Comparison of ENCODE assay signal across 8 cellular contexts in genomic region chr9:113558632-113559502, GRCh38.
DNase-seq lines count a peak whose midpoint lies in the region; ATAC-seq and TF ChIP-seq lines count a peak whose summit lies in the region.

No MANE protein-coding gene starts in this region.

- no peaks in the 10 kb centered on the region for H3K27me3 ChIP-seq in cardiac muscle cell

- intact Hi-C loops in OCI-LY7 (cut with micrococcal nuclease; ENCODE audit: unreplicated experiment), result no loop called here

- H3K4me1 ChIP-seq in cardiac muscle cell (ENCODE audit: low read depth) (peaks cover 16% of the 10 kb centered on the region), OCI-LY7 (ENCODE audit: insufficient read depth, low read length, poor library complexity, severe bottlenecking) (no peaks in the 10 kb centered on the region)

- H4K20me1 ChIP-seq in OCI-LY7 (ENCODE audit: insufficient read depth, low read length), result no peaks in the 10 kb centered on the region

- peaks cover 5% of the 10 kb centered on the region for H3K36me3 Mint-ChIP-seq in activated CD8-positive, alpha-beta T cell treated with anti-CD3 and anti-CD28 coated beads, Interleukin-2, amount 10 ng/mL, durations not matched to agents 7 days and 5 days (ENCODE audit: low read depth)

- DNase-seq in EH (ENCODE audit: low read depth), result peak; percentile 76
- DNase-seq in activated CD8-positive, alpha-beta T cell treated with anti-CD3 and anti-CD28 coated beads, Interleukin-2, amount 10 ng/mL, durations not matched to agents 7 days and 5 days, result no peak
- DNase-seq in cardiac muscle cell (ENCODE audit: low read depth in 1 of 2, low spot score in 1 of 2), result peak; percentile 54 to 93
- peak; percentile 62 for DNase-seq in pulmonary artery endothelial cell (ENCODE audit: low read depth, low spot score)
- no peak for DNase-seq in OCI-LY7 (ENCODE audit: low spot score)
- DNase-seq in stimulated activated CD4-positive, alpha-beta T cell treated with anti-CD3 and anti-CD28 coated beads, Interleukin-15, amount 100 ng/mL, for 24 hours, result no peak
- DNase-seq in 8988T, result no peak

- H3K9me3 ChIP-seq in cardiac muscle cell (ENCODE audit: low read depth), result no peaks in the 10 kb centered on the region
- no peaks in the 10 kb centered on the region for H3K9me3 ChIP-seq in OCI-LY7 (ENCODE audit: low read length)

- POLR2A ChIA-PET in activated CD8-positive, alpha-beta T cell treated with anti-CD3 and anti-CD28 coated beads, Interleukin-2, amount 10 ng/mL, durations not matched to agents 7 days and 5 days (lab: Charles Lee), result interaction anchor here (0.6 to 1.1 kb wide), 2 partner anchors 20 to 79 kb away, joined by 3 to 4 read pairs; no protein-coding TSS in a partner anchor
- POLR2A ChIA-PET in OCI-LY7 (lab: Charles Lee), result interaction anchor here (0.6 to 2.0 kb wide), 5 partner anchors 12 to 39 kb away, joined by 3 to 6 read pairs (median 4); no protein-coding TSS in a partner anchor

- H3K27ac Mint-ChIP-seq in activated CD8-positive, alpha-beta T cell treated with anti-CD3 and anti-CD28 coated beads, Interleukin-2, amount 10 ng/mL, durations not matched to agents 7 days and 5 days, result peak overlapping the region; percentile 49

- no peaks in the 10 kb centered on the region for H3K36me3 ChIP-seq in cardiac muscle cell
- no peaks in the 10 kb centered on the region for H3K36me3 ChIP-seq in OCI-LY7 (ENCODE audit: insufficient read depth, low read length)

- H3K9me3 Mint-ChIP-seq in activated CD8-positive, alpha-beta T cell treated with anti-CD3 and anti-CD28 coated beads, Interleukin-2, amount 10 ng/mL, durations not matched to agents 7 days and 5 days (ENCODE audit: insufficient read depth), result no peaks in the 10 kb centered on the region

- no peaks in the 10 kb centered on the region for H3K27me3 Mint-ChIP-seq in activated CD8-positive, alpha-beta T cell treated with anti-CD3 and anti-CD28 coated beads, Interleukin-2, amount 10 ng/mL, durations not matched to agents 7 days and 5 days (ENCODE audit: low read depth)

- no peaks in the 10 kb centered on the region for H3K9me2 ChIP-seq in OCI-LY7 (ENCODE audit: insufficient read depth, low read length)

- no peak for TF ChIP-seq CTCF in cardiac muscle cell (IDR thresholded peaks at IDR 0.05; ENCODE audit: low read depth, low read length)
- TF ChIP-seq CTCF in OCI-LY7 (conservative IDR thresholded peaks at IDR 0.05; ENCODE audit: low read length), result no peak

- CTCF ChIA-PET in activated CD8-positive, alpha-beta T cell treated with anti-CD3 and anti-CD28 coated beads, Interleukin-2, amount 10 ng/mL, durations not matched to agents 7 days and 5 days (lab: Charles Lee), result interaction anchor here (1.3 to 2.0 kb wide), 2 partner anchors 113 to 158 kb away, joined by 4 to 6 read pairs; partner anchors contain the start of gene ALAD
- CTCF ChIA-PET in OCI-LY7 (lab: Charles Lee; ENCODE audit: unreplicated experiment), result no interaction called here

- BruUV-seq in OCI-LY7 (replicated peaks; lab: Mats Ljungman, UMichigan), result no TSS peak

- ATAC-seq in activated CD8-positive, alpha-beta T cell treated with anti-CD3 and anti-CD28 coated beads, Interleukin-2, amount 10 ng/mL, durations not matched to agents 7 days and 5 days, result no peak
- ATAC-seq in HG03354 (IDR thresholded peaks at IDR 0.05; ENCODE audit: poor library complexity, severe bottlenecking, unreplicated experiment), result no peak

- H2AFZ ChIP-seq in OCI-LY7 (ENCODE audit: low read length), result no peak overlapping the region

- H3K79me2 ChIP-seq in OCI-LY7 (ENCODE audit: insufficient read depth, low read depth, low read length), result no peaks in the 10 kb centered on the region

- no peak overlapping the region for H3K4me3 ChIP-seq in cardiac muscle cell
- no peak overlapping the region for H3K4me3 ChIP-seq in OCI-LY7 (ENCODE audit: low read depth, low read length, poor library complexity, severe bottlenecking)

- H3K4me2 ChIP-seq in OCI-LY7 (ENCODE audit: low read length), result no peak overlapping the region

- peak overlapping the region; percentile 27 for H3K27ac ChIP-seq in cardiac muscle cell
- H3K27ac ChIP-seq in OCI-LY7 (ENCODE audit: low read depth, low read length, poor library complexity, severe bottlenecking), result no peak overlapping the region

- H3K4me3 Mint-ChIP-seq in activated CD8-positive, alpha-beta T cell treated with anti-CD3 and anti-CD28 coated beads, Interleukin-2, amount 10 ng/mL, durations not matched to agents 7 days and 5 days, result no peak overlapping the region

- H3K4me1 Mint-ChIP-seq in activated CD8-positive, alpha-beta T cell treated with anti-CD3 and anti-CD28 coated beads, Interleukin-2, amount 10 ng/mL, durations not matched to agents 7 days and 5 days (ENCODE audit: low read depth), result peaks cover 29% of the 10 kb centered on the region

Comparison
In these comparisons a context has a peak if more than half of its experiments do, and no peak if none do; other contexts are left out.
1. DNase-seq: peak in EH (single experiment), cardiac muscle cell (2 of 2) and pulmonary artery endothelial cell (single experiment); none in activated CD8-positive, alpha-beta T cell treated with anti-CD3 and anti-CD28 coated beads, Interleukin-2, amount 10 ng/mL, durations not matched to agents 7 days and 5 days (single experiment), OCI-LY7 (single experiment), stimulated activated CD4-positive, alpha-beta T cell treated with anti-CD3 and anti-CD28 coated beads, Interleukin-15, amount 100 ng/mL, for 24 hours (single experiment) and 8988T (single experiment).